Comparison of ENCODE assay signal across 24 cellular contexts in genomic region chr10:122796796-122797195, GRCh38. TPM values are rescaled to one million over a fixed set of nuclear protein-coding genes. Genes with fewer than 3 reads are reported as not detected.
A peak's percentile ranks its signal among the peaks of the same experiment; 100 is the strongest.
DNase-seq lines count a peak whose midpoint lies in the region; ATAC-seq, FAIRE-seq and TF ChIP-seq lines count a peak whose summit lies in the region.
"Had no signal": no experiment of that assay in that cellular context is flagged by ENCODE, and none has a peak within 500 bp of the region (broad histone marks: within the 10 kb centered on the region; RNA-seq: fewer than 3 reads in every experiment).

No MANE protein-coding gene starts in this region.

- no peak overlapping the region for H3K56ac ChIP-seq in H1 (replicated peaks; ENCODE audit: insufficient read length, low read depth, low read length)

- CTCF ChIA-PET in H1 (lab: Charles Lee; ENCODE audit: partially characterized antibody): no interaction called here

- FAIRE-seq in H1 (lab: Jason Lieb, UNC): no peak
- FAIRE-seq: A549, D721Med, GM12878, GM19239, H54 had no signal

- H4K5ac ChIP-seq in H1 (ENCODE audit: insufficient read length, low read depth, low read length): no peak overlapping the region

- no peak overlapping the region for H3K4ac ChIP-seq in H1 (replicated peaks; ENCODE audit: insufficient read length, low read depth, low read length)

- H3K9ac ChIP-seq in H1 (replicated peaks in 1 of 4; ENCODE audit: extremely low read depth in 1 of 4, low read depth in 3 of 4, low read length in 3 of 4): no peak overlapping the region
- H3K9ac ChIP-seq: BLaER1 treated with 17β-estradiol and CSF1 and Interleukin-3, amounts not matched to agents 10 nM and 100 nM; GM23248 had no signal

- H2BK120ac ChIP-seq in H1 (replicated peaks; ENCODE audit: low read depth, low read length): no peak overlapping the region

- H4K91ac ChIP-seq in H1 (replicated peaks; ENCODE audit: insufficient read length, low read length): no peak overlapping the region

- H3K18ac ChIP-seq in H1 (ENCODE audit: extremely low read depth, low read length): no peak overlapping the region

- no peak overlapping the region for H3K14ac ChIP-seq in H1 (ENCODE audit: insufficient read length)

- no peaks in the 10 kb centered on the region for H3K79me2 ChIP-seq in H1 (ENCODE audit: control insufficient read depth in 1 of 2, insufficient read depth in 2 of 2, low read length in 2 of 2)

- H2BK12ac ChIP-seq in H1 (ENCODE audit: low read depth, low read length): no peak overlapping the region

- TF ChIP-seq CTCF in H1 (IDR thresholded peaks at IDR 0.05; ENCODE audit: control extremely low read depth in 1 of 3, insufficient read depth in 1 of 3, low read depth in 1 of 3, low read length in 3 of 3) (no peak), upper lobe of right lung (IDR thresholded peaks at IDR 0.05) (no peak)

- H3K4me1 ChIP-seq in H1 (replicated peaks in 1 of 4; ENCODE audit: control insufficient read depth in 3 of 4, insufficient read depth in 4 of 4, low read length in 3 of 4) (no peaks in the 10 kb centered on the region), upper lobe of right lung (no peaks in the 10 kb centered on the region)
- H3K4me1 ChIP-seq: A549; BE2C; BLaER1 treated with 17β-estradiol and CSF1 and Interleukin-3, amounts not matched to agents 10 nM and 100 nM had no signal

- H2AK5ac ChIP-seq in H1 (ENCODE audit: low read depth, low read length): no peak overlapping the region

- no peaks in the 10 kb centered on the region for H3K79me1 ChIP-seq in H1 (ENCODE audit: low read depth, low read length)

- H2BK20ac ChIP-seq in H1 (ENCODE audit: low read length): no peak overlapping the region

- no peaks in the 10 kb centered on the region for H3K9me3 ChIP-seq in H1 (ENCODE audit: insufficient read depth in 2 of 2, low read depth in 1 of 2, low read length in 1 of 2)
- H3K9me3 ChIP-seq in upper lobe of right lung: no peaks in the 10 kb centered on the region
- H3K9me3 ChIP-seq: A549; BE2C; BLaER1 treated with 17β-estradiol and CSF1 and Interleukin-3, amounts not matched to agents 10 nM and 100 nM had no signal

- H2BK5ac ChIP-seq in H1 (ENCODE audit: low read depth, low read length): no peak overlapping the region

- TF ChIP-seq POLR2A in H1 (IDR thresholded peaks at IDR 0.05; ENCODE audit: control extremely low read depth in 1 of 2, low read depth in 2 of 2, low read length in 2 of 2): no peak

- H3K23me2 ChIP-seq in H1 (ENCODE audit: low read depth, low read length): 0 out of 2 replicates have a peak, but pooled peaks cover 2% of the 10 kb centered on the region

- no peak for TF ChIP-seq EP300 in H1 (IDR thresholded peaks at IDR 0.05; ENCODE audit: borderline replicate concordance in 1 of 2, low read depth in 2 of 2, low read length in 2 of 2)

- H3K23ac ChIP-seq in H1 (ENCODE audit: insufficient read length): no peak overlapping the region

- TF ChIP-seq RAD21 in H1 (IDR thresholded peaks at IDR 0.05 in 1 of 2, conservative IDR thresholded peaks at IDR 0.05 in 1 of 2; ENCODE audit: low read depth in 2 of 2, low read length in 2 of 2): no peak

- no peak for ATAC-seq in upper lobe of right lung
- ATAC-seq: A549, GM12878, HCT116 had no signal

- no peaks in the 10 kb centered on the region for H3K27me3 ChIP-seq in H7 (ENCODE audit: control insufficient read depth, insufficient read depth, low read length)
- H3K27me3 ChIP-seq in H1 (replicated peaks in 1 of 4; ENCODE audit: control insufficient read depth in 3 of 4, extremely low read depth in 1 of 4, insufficient read depth in 3 of 4, low read length in 3 of 4): no peaks in the 10 kb centered on the region
- no peaks in the 10 kb centered on the region for H3K27me3 ChIP-seq in upper lobe of right lung
- H3K27me3 ChIP-seq: BLaER1 treated with 17β-estradiol and CSF1 and Interleukin-3, amounts not matched to agents 10 nM and 100 nM had no signal

- DNase-seq in H7: peak; percentile 63
- DNase-seq in H1 (ENCODE audit: low read depth in 1 of 2, low spot score in 2 of 2): no peak
- DNase-seq in iPS-NIHi7 (ENCODE audit: extremely low spot score): peak; percentile 52
- DNase-seq in anterior cingulate cortex (lab: John Stamatoyannopoulos, UW): no peak
- DNase-seq in dermis blood vessel endothelial cell: no peak
- no peak for DNase-seq in upper lobe of right lung
- DNase-seq: 8988T; ACHN; AML-193; BE2C; CD4-positive, alpha-beta T cell; CD8-positive, alpha-beta memory T cell; DMS 273 treated with DMSO at 0.1 percent for 48 hours; DMS79; EL; GDM1; GM23248 had no signal

- H3K4me2 ChIP-seq in H1 (ENCODE audit: insufficient read depth in 1 of 2, low read depth in 2 of 2, low read length in 2 of 2): no peak overlapping the region
- H3K4me2 ChIP-seq: A549; BLaER1 treated with 17β-estradiol and CSF1 and Interleukin-3, amounts not matched to agents 10 nM and 100 nM had no signal

- H4K20me1 ChIP-seq in H1 (replicated peaks in 1 of 2; ENCODE audit: control insufficient read depth in 1 of 2, insufficient read depth in 2 of 2, low read length in 2 of 2): no peaks in the 10 kb centered on the region
- H4K20me1 ChIP-seq: BLaER1 treated with 17β-estradiol and CSF1 and Interleukin-3, amounts not matched to agents 10 nM and 100 nM had no signal

- no peak overlapping the region for H3K4me3 ChIP-seq in H7 (ENCODE audit: insufficient read depth, low read depth, low read length)
- H3K4me3 ChIP-seq in H1 (ENCODE audit: extremely low read depth in 1 of 4, insufficient read depth in 2 of 4, low read depth in 3 of 4, low read length in 4 of 4): no peak overlapping the region
- no peak overlapping the region for H3K4me3 ChIP-seq in upper lobe of right lung
- H3K4me3 ChIP-seq: A549; BLaER1 treated with 17β-estradiol and CSF1 and Interleukin-3, amounts not matched to agents 10 nM and 100 nM; GM12878; GM23248 had no signal

- 50% methylated on average over 2 of the region's 2 CpGs; no CpG with 5 or more reads in 1 of the 2 experiments for WGBS in H1 (ENCODE audit: extremely low coverage in 1 of 2, insufficient coverage in 1 of 2, insufficient read length in 1 of 2, insufficient replicate concordance in 2 of 2, low coverage in 1 of 2, low lambda C conversion rate in 2 of 2, missing lambda C conversion rate in 1 of 2), 2 experiments

- no peak overlapping the region for H2BK15ac ChIP-seq in H1 (ENCODE audit: low read length)

- POLR2A ChIA-PET in H1 (lab: Charles Lee; ENCODE audit: partially characterized antibody): no interaction called here

- H4K8ac ChIP-seq in H1 (ENCODE audit: extremely low read depth, insufficient read depth, low read length): peak overlapping the region; percentile 29; the same call in 1 of the 2 replicates

- no peaks in the 10 kb centered on the region for H3K36me3 ChIP-seq in H7 (replicated peaks; ENCODE audit: control insufficient read depth, insufficient read depth, low read length)
- H3K36me3 ChIP-seq in H1 (ENCODE audit: control insufficient read depth in 2 of 4, insufficient read depth in 4 of 4, low read length in 3 of 4): no peaks in the 10 kb centered on the region
- no peaks in the 10 kb centered on the region for H3K36me3 ChIP-seq in upper lobe of right lung
- H3K36me3 ChIP-seq: BE2C; BLaER1 treated with 17β-estradiol and CSF1 and Interleukin-3, amounts not matched to agents 10 nM and 100 nM had no signal

- H3K27ac ChIP-seq in H1 (ENCODE audit: low read depth, low read length) (no peak overlapping the region), upper lobe of right lung (no peak overlapping the region)
- H3K27ac ChIP-seq: A549; BLaER1 treated with 17β-estradiol and CSF1 and Interleukin-3, amounts not matched to agents 10 nM and 100 nM; GM23248 had no signal

- intact Hi-C loops in upper lobe of right lung (cut with DNase I): no loop called here

- H2AFZ ChIP-seq in H1 (ENCODE audit: low read length): peak overlapping the region; percentile 41; the same call in 1 of the 2 replicates
- H2AFZ ChIP-seq: GM23248 had no signal

TF ChIP-seq in H1, 55 proteins besides CTCF, POLR2A, EP300 and RAD21:
- no peak for TF ChIP-seq SAP30 (IDR thresholded peaks at IDR 0.05; ENCODE audit: insufficient read depth, insufficient replicate concordance, low read length)
- no peak for TF ChIP-seq USF2 (IDR thresholded peaks at IDR 0.05; ENCODE audit: low read length)
- no peak for TF ChIP-seq RNF2 (IDR thresholded peaks at IDR 0.05; ENCODE audit: borderline replicate concordance, low read depth, low read length, missing control alignments, poor library complexity, severe bottlenecking)
- TF ChIP-seq, protein P1, sequence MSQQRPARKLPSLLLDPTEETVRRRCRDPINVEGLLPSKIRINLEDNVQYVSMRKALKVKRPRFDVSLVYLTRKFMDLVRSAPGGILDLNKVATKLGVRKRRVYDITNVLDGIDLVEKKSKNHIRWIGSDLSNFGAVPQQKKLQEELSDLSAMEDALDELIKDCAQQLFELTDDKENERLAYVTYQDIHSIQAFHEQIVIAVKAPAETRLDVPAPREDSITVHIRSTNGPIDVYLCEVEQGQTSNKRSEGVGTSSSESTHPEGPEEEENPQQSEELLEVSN (IDR thresholded peaks at IDR 0.05): no peak
- no peak for TF ChIP-seq KDM1A (IDR thresholded peaks at IDR 0.05; ENCODE audit: borderline replicate concordance, low read length)

RNA-seq across cellular contexts. Expression of gene CUZD1, which starts 48.9 kb away (rescaled TPM):
- total RNA-seq in H7 (2014; rRNA removed; shearing (Covaris generic)): 0.11 and 1.1 TPM in 2 replicates
- total RNA-seq in H1 (2021; fragmentation: NEBNext Ultra II Directional; extraction: Animal tissue kit (Norgen Biotek cat#: 25700)): 11.9 and 13.0 TPM in 2 replicates
- 15.1 and 30.0 TPM in 2 replicates for polyA plus RNA-seq in H1 (2011; rRNA removed)
- 24.7 TPM for polyA plus RNA-seq in H1 (2011; cell fraction: cytosol; rRNA removed)
- polyA plus RNA-seq in H1 (2011; cell fraction: nucleus; rRNA removed): 12.9 TPM
- 15.1 to 22.7 TPM (median 20.5 TPM) in 4 replicates for polyA plus RNA-seq in H1 (2012, experiment 1 of 2)
- 1.7 TPM for polyA plus RNA-seq in H1 (2012, experiment 2 of 2)
- 6.0 TPM for polyA plus RNA-seq in H1 (2013, experiment 1 of 2)
- 5.0 TPM for polyA plus RNA-seq in H1 (2013, experiment 2 of 2)
- polyA minus RNA-seq in H1 (2011; rRNA and poly(A)+ RNA removed): 22.9 and 35.2 TPM in 2 replicates
- 13.7 TPM for polyA minus RNA-seq in H1 (2011; cell fraction: cytosol; rRNA and poly(A)+ RNA removed)
- 18.4 TPM for polyA minus RNA-seq in H1 (2011; cell fraction: nucleus; rRNA and poly(A)+ RNA removed)
- total RNA-seq in dermis blood vessel endothelial cell (0.34 and 0.51 TPM in 2 replicates), upper lobe of right lung (0.78 TPM)

Comparison
In these comparisons a context has a peak if more than half of its experiments do, and no peak if none do; other contexts are left out.
1. DNase-seq: peak in H7 (single experiment) and iPS-NIHi7 (single experiment); none in H1 (0 of 2), anterior cingulate cortex (0 of 58), dermis blood vessel endothelial cell (single experiment) and upper lobe of right lung (single experiment).